Comparison of ENCODE assay signal across 20 cellular contexts in the genomic region with DNA sequence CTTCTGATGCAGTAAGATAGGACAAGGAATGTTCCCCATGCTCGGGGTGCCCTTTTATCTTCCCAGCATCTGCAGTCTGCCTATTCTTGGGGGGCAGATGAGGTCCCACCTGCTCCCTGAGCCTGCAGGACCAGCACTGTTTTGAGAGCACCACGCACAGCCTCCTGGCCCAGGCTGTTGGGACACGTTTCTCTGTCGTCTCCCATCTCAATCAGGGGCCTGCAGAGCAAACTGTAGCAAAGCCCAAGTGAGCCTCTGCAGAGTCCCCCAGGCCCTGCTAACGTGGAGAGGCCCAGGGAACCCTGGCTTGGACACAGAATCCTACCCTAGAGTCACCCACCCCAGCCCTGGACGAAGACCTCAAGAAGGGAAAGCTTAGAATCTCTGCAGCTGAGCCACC.
"Had no signal": no experiment of that assay in that cellular context is flagged by ENCODE, and none has a peak within 500 bp of the region (broad histone marks: within the 10 kb centered on the region; RNA-seq: fewer than 3 reads in every experiment).

No MANE protein-coding gene starts in this region.

- H3K9me3 Mint-ChIP-seq: natural killer cell; neural crest cell; stimulated activated effector memory CD8-positive, alpha-beta T cell treated with anti-CD3 and anti-CD28 coated beads, Interleukin-12 subunit alpha, Interleukin-12 subunit beta, amount 100 ng/mL, for 72 hours; type B pancreatic cell had no signal

- H3K4me3 ChIP-seq: gastrocnemius medialis, hepatocyte, sigmoid colon, skin epidermis had no signal

- ATAC-seq: esophagus mucosa; gastrocnemius medialis; left ventricle myocardium superior; natural killer cell; stimulated activated effector memory CD8-positive, alpha-beta T cell treated with anti-CD3 and anti-CD28 coated beads, Interleukin-12 subunit alpha, Interleukin-12 subunit beta, amount 100 ng/mL, for 72 hours; stimulated activated naive CD8-positive, alpha-beta T cell treated with anti-CD3 and anti-CD28 coated beads, Interleukin-15, Interleukin-2, amounts not matched to agents 100 U/mL and 50 U/mL, for 24 hours had no signal

- H3K4me1 Mint-ChIP-seq: natural killer cell had no signal

- H3K4me1 ChIP-seq: sigmoid colon had no signal

- H3K27me3 Mint-ChIP-seq: type B pancreatic cell had no signal

- H3K27ac Mint-ChIP-seq: natural killer cell had no signal

- H3K27me3 ChIP-seq: gastrocnemius medialis, hepatocyte, sigmoid colon had no signal

- DNase-seq: central memory CD4-positive, alpha-beta T cell; effector memory CD4-positive, alpha-beta T cell; gastrocnemius medialis; head of caudate nucleus; kidney; left cardiac atrium; left ventricle myocardium superior; mammary epithelial cell; natural killer cell; posterior cingulate gyrus; sigmoid colon; stimulated activated CD4-positive, alpha-beta T cell treated with anti-CD3 and anti-CD28 coated beads, Interleukin-4, amount 100 ng/mL, for 1 hour; stimulated activated CD8-positive, alpha-beta memory T cell treated with anti-CD3 and anti-CD28 coated beads, Interleukin-4, amount 100 ng/mL, for 48 hours; stimulated activated naive CD8-positive, alpha-beta T cell treated with anti-CD3 and anti-CD28 coated beads, Interleukin-15, Interleukin-2, amounts not matched to agents 100 U/mL and 50 U/mL, for 24 hours had no signal

- H3K36me3 Mint-ChIP-seq: natural killer cell had no signal

- H3K9me3 ChIP-seq: gastrocnemius medialis, sigmoid colon had no signal

- H3K4me3 Mint-ChIP-seq: natural killer cell; neural crest cell; stimulated activated effector memory CD8-positive, alpha-beta T cell treated with anti-CD3 and anti-CD28 coated beads, Interleukin-12 subunit alpha, Interleukin-12 subunit beta, amount 100 ng/mL, for 72 hours; type B pancreatic cell had no signal

- H3K27ac ChIP-seq: hepatocyte, skin epidermis had no signal
